Comparison of ENCODE assay signal across 8 cellular contexts in genomic region chr9:33921967-33922895, GRCh38.
DNase-seq lines count a peak whose midpoint lies in the region; ATAC-seq and TF ChIP-seq lines count a peak whose summit lies in the region.

No MANE protein-coding gene starts in this region.

- TF ChIP-seq POLR2A in GM18951 (IDR thresholded peaks at IDR 0.05; ENCODE audit: extremely low read depth, insufficient read depth, insufficient read length) (peak; percentile 13), esophagus muscularis mucosa (IDR thresholded peaks at IDR 0.05; ENCODE audit: low read depth) (no peak)

- no peak for TF ChIP-seq EP300 in esophagus muscularis mucosa (IDR thresholded peaks at IDR 0.05)

- TF ChIP-seq CTCF in BJ (IDR thresholded peaks at IDR 0.05; ENCODE audit: insufficient read depth, low read depth, low read length) (peak; percentile 81), esophagus muscularis mucosa (IDR thresholded peaks at IDR 0.05) (peak in 2 of 3 experiments; percentile 29 to 62)

- no peak for ATAC-seq in HG02870 (IDR thresholded peaks at IDR 0.05; ENCODE audit: unreplicated experiment)

- no peak for DNase-seq in BJ (ENCODE audit: low read depth)
- DNase-seq in SK-N-DZ (ENCODE audit: low spot score), result peak; percentile 43
- no peak for DNase-seq in esophagus muscularis mucosa (ENCODE audit: extremely low spot score)
- peak in 2 of 3 donors; percentile 13 to 17 for DNase-seq in stimulated activated CD4-positive, alpha-beta T cell treated with anti-CD3 and anti-CD28 coated beads, TNF-alpha, amount 100 ng/mL, for 48 hours (ENCODE audit: low read depth in 3 of 3)
- no peak for DNase-seq in CD1c-positive myeloid dendritic cell (ENCODE audit: extremely low spot score)
- no peak for DNase-seq in RKO (ENCODE audit: low spot score)

- no peak overlapping the region for H3K27ac ChIP-seq in esophagus muscularis mucosa (replicated peaks in 1 of 4)

- no peaks in the 10 kb centered on the region for H3K27me3 ChIP-seq in BJ (ENCODE audit: control insufficient read depth, insufficient read depth, low read length)
- no peaks in the 10 kb centered on the region for H3K27me3 ChIP-seq in esophagus muscularis mucosa

- CTCF ChIA-PET in BJ (lab: Yijun Ruan, JAX), result interaction anchor here (0.7 to 5.0 kb wide), 5 partner anchors 9 to 329 kb away, joined by 4 to 36 read pairs (median 4); no protein-coding TSS in a partner anchor

- intact Hi-C loops in esophagus muscularis mucosa (cut with DNase I), result no loop called here

- in situ Hi-C loops in GM18951 (cut with MboI; ENCODE audit: low sequenced_read_pairs, unreplicated experiment), result no loop called here

- H3K4me1 ChIP-seq in esophagus muscularis mucosa, result peaks cover 10 to 14% (median 12%) of the 10 kb centered on the region in 4 donors

- H3K9me3 ChIP-seq in esophagus muscularis mucosa, result no peaks in the 10 kb centered on the region

- H3K4me3 ChIP-seq in BJ (ENCODE audit: low read depth, low read length) (no peak overlapping the region), esophagus muscularis mucosa (no peak overlapping the region)

- 88% methylated on average over 14 of the region's 14 CpGs for WGBS in esophagus muscularis mucosa

- POLR2A ChIA-PET in BJ (lab: Charles Lee), result no interaction called here

- H3K36me3 ChIP-seq in BJ (ENCODE audit: control insufficient read depth, insufficient read depth, low read length), result peaks cover 50% of the 10 kb centered on the region
- peaks cover 49 to 95% (median 86%) of the 10 kb centered on the region in 4 donors for H3K36me3 ChIP-seq in esophagus muscularis mucosa

Comparison
In these comparisons a context has a peak if more than half of its experiments do, and no peak if none do; other contexts are left out.
1. DNase-seq: peak in SK-N-DZ (single experiment) and stimulated activated CD4-positive, alpha-beta T cell treated with anti-CD3 and anti-CD28 coated beads, TNF-alpha, amount 100 ng/mL, for 48 hours (2 of 3); none in BJ (single experiment), esophagus muscularis mucosa (single experiment), CD1c-positive myeloid dendritic cell (single experiment) and RKO (single experiment).